12 cellular contexts compared by ENCODE assay signal in genomic region chr4:165060938-165061337, GRCh38. TPM values are rescaled to one million over a fixed set of nuclear protein-coding genes. Genes with fewer than 3 reads are reported as not detected.
DNase-seq lines count a peak whose midpoint lies in the region; ATAC-seq and TF ChIP-seq lines count a peak whose summit lies in the region.
"Had no signal": no experiment of that assay in that cellular context is flagged by ENCODE, and none has a peak within 500 bp of the region (broad histone marks: within the 10 kb centered on the region; RNA-seq: fewer than 3 reads in every experiment).

No MANE protein-coding gene starts in this region.

- DNase-seq in astrocyte of the spinal cord (ENCODE audit: low read depth, low spot score): no peak
- peak; percentile 21 for DNase-seq in left kidney (ENCODE audit: low read depth, low spot score)
- no peak for DNase-seq in NCI-H748 treated with DMSO at 0.1 percent for 48 hours (lab: John Stamatoyannopoulos, UW)
- no peak for DNase-seq in body of pancreas
- no peak for DNase-seq in HuH-7 (ENCODE audit: low spot score)
- DNase-seq: CD8-positive, alpha-beta memory T cell; cerebellar nuclear complex had no signal

- intact Hi-C loops in body of pancreas (cut with DNase I): no loop called here

- H3K4me3 ChIP-seq in astrocyte of the spinal cord (ENCODE audit: low read depth, low read length) (no peak overlapping the region), body of pancreas (no peak overlapping the region)

- no peak for TF ChIP-seq POLR2A in body of pancreas (IDR thresholded peaks at IDR 0.05)

- H3K27ac ChIP-seq in C4-2B: no peak overlapping the region
- no peak overlapping the region for H3K27ac ChIP-seq in body of pancreas

- in situ Hi-C loops in astrocyte of the spinal cord (cut with HindIII; ENCODE audit: low sequenced_read_pairs): no loop called here

- TF ChIP-seq CTCF in C4-2B (conservative IDR thresholded peaks at IDR 0.05) (peak; percentile 42), LNCAP (IDR thresholded peaks at IDR 0.05) (peak; percentile 24; the same call in 1 of the 2 replicates), astrocyte of the spinal cord (IDR thresholded peaks at IDR 0.05; ENCODE audit: low read depth, low read length) (peak; percentile 22), body of pancreas (IDR thresholded peaks at IDR 0.05) (no peak)

- 25 to 50% methylated on average over 1 of the region's 1 CpG for WGBS in body of pancreas, 2 donors

- no peaks in the 10 kb centered on the region for H3K27me3 ChIP-seq in body of pancreas

- H3K4me1 ChIP-seq in body of pancreas: no peaks in the 10 kb centered on the region

- H3K36me3 ChIP-seq in body of pancreas (replicated peaks in 1 of 2; ENCODE audit: insufficient read depth in 1 of 2, low read depth in 2 of 2): no peaks in the 10 kb centered on the region

- ATAC-seq in body of pancreas: no peak
- no peak for ATAC-seq in HG02970 (IDR thresholded peaks at IDR 0.05; ENCODE audit: low FRiP score, unreplicated experiment)
- ATAC-seq: activated CD4-positive, CD25-positive, alpha-beta regulatory T cell treated with anti-CD3 and anti-CD28 coated beads, Interleukin-2, amount 50 U/mL, for 24 hours; natural killer cell treated with Interleukin-12 subunit alpha and Interleukin-12 subunit beta and Interleukin-15 and Interleukin-18, amount 100 ng/mL, for 72 hours had no signal

- no peaks in the 10 kb centered on the region for H3K9me3 ChIP-seq in body of pancreas

RNA-seq across cellular contexts. Expression of gene TRIM75, which starts 7.3 kb away (rescaled TPM):
- not detected for total RNA-seq in body of pancreas
- total RNA-seq: CD8-positive, alpha-beta memory T cell; natural killer cell treated with Interleukin-12 subunit alpha and Interleukin-12 subunit beta and Interleukin-15 and Interleukin-18, amount 100 ng/mL, for 72 hours had no signal

RNA-seq across cellular contexts. Expression of gene TRIM60, which starts 29.1 kb away (rescaled TPM):
- not detected for total RNA-seq in body of pancreas
- total RNA-seq: CD8-positive, alpha-beta memory T cell; natural killer cell treated with Interleukin-12 subunit alpha and Interleukin-12 subunit beta and Interleukin-15 and Interleukin-18, amount 100 ng/mL, for 72 hours had no signal

RNA-seq across cellular contexts. Expression of gene TMEM192, which starts 51.7 kb away (rescaled TPM):
- 10 to 100 TPM in 1 of 2 donors, 1 to 10 TPM in 1; 5.9 to 13.5 TPM for total RNA-seq in body of pancreas

Comparison
In these comparisons a context has a peak if more than half of its experiments do, and no peak if none do; other contexts are left out.
1. CTCF ChIP-seq: peak in C4-2B (single experiment), LNCAP (single experiment) and astrocyte of the spinal cord (single experiment); none in body of pancreas (0 of 7).